8 cellular contexts compared by ENCODE assay signal in the genomic region with DNA sequence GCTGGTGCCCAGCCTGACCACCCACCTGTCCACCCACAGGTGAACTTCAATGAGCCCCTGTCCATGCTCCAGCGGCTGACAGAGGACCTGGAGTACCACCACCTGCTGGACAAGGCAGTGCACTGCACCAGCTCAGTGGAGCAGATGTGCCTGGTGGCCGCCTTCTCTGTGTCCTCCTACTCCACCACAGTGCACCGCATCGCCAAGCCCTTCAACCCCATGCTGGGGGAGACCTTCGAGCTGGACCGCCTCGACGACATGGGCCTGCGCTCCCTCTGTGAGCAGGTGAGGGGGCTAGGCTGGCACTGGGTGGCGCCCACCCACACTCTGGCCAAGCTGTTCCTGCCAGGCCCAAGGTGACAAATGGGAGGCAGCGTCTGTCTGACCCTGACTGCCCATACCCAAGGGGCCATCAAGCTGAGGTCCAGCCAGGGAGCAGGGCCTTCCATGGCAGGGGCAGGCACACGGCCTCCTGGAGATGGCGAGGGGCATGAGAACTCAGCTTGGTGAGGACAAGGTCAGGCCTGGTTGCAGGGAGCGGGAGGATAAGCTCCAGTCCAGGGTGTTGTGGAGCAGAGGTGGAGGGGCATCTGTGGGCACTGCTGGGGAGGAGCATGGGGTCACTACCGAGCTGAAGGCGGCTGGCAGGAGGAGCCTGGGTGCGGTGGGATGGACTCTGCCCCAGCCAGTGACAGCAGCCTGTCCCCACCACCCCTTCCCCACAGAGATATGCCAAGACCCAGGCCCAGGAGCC.
DNase-seq lines count a peak whose midpoint lies in the region; ATAC-seq and TF ChIP-seq lines count a peak whose summit lies in the region.

No MANE protein-coding gene starts in this region.

- WGBS in psoas muscle, 3 donors, result 75 to 82% (median 76%) methylated on average over 17 of the region's 17 CpGs

- TF ChIP-seq CTCF in foreskin keratinocyte (conservative IDR thresholded peaks at IDR 0.05) (peak; percentile 77), psoas muscle (IDR thresholded peaks at IDR 0.05) (peak; percentile 76)

- peaks cover 3% of the 10 kb centered on the region for H3K36me3 Mint-ChIP-seq in activated T-helper 1 cell treated with anti-CD3 and anti-CD28 coated beads, Interleukin-12 subunit alpha, Interleukin-12 subunit beta, Interleukin-2, Interleukin-4 antibody, amounts not matched to agents 30 ng/mL and 10 ng/mL and 1 ng/mL, durations not matched to agents 14 hours and 24 hours and 36 hours (ENCODE audit: low read depth)

- peaks cover 8% of the 10 kb centered on the region for H3K4me1 Mint-ChIP-seq in activated T-helper 1 cell treated with anti-CD3 and anti-CD28 coated beads, Interleukin-12 subunit alpha, Interleukin-12 subunit beta, Interleukin-2, Interleukin-4 antibody, amounts not matched to agents 30 ng/mL and 10 ng/mL and 1 ng/mL, durations not matched to agents 14 hours and 24 hours and 36 hours (ENCODE audit: low read depth)

- ATAC-seq in foreskin keratinocyte (peak; percentile 51), psoas muscle (peak; percentile 63 to 85 (median 72)), GM18870 (IDR thresholded peaks at IDR 0.05; ENCODE audit: unreplicated experiment) (no peak)

- intact Hi-C loops in psoas muscle (cut with DNase I), result loop anchor here (1.0 to 10.0 kb wide), 2 partner anchors 29 to 126 kb away; no protein-coding TSS in a partner anchor
- intact Hi-C loops in activated T-helper 1 cell treated with anti-CD3 and anti-CD28 coated beads, Interleukin-12 subunit alpha, Interleukin-12 subunit beta, Interleukin-2, Interleukin-4 antibody, amounts not matched to agents 30 ng/mL and 10 ng/mL and 1 ng/mL, durations not matched to agents 14 hours and 24 hours and 36 hours (cut with micrococcal nuclease), result loop anchor here (1.0 kb wide), 1 partner anchor 128 kb away; no protein-coding TSS in a partner anchor

- H3K4me3 Mint-ChIP-seq in activated T-helper 1 cell treated with anti-CD3 and anti-CD28 coated beads, Interleukin-12 subunit alpha, Interleukin-12 subunit beta, Interleukin-2, Interleukin-4 antibody, amounts not matched to agents 30 ng/mL and 10 ng/mL and 1 ng/mL, durations not matched to agents 14 hours and 24 hours and 36 hours, result no peak overlapping the region

- DNase-seq in COLO829 (ENCODE audit: low spot score) (peak; percentile 34), foreskin keratinocyte (peak in 1 of 2 donors; percentile 13), psoas muscle (peak in 1 of 2 donors; percentile 71), NCI-H2081 treated with DMSO at 0.1 percent for 48 hours (lab: John Stamatoyannopoulos, UW) (no peak)
- DNase-seq in activated CD8-positive, alpha-beta memory T cell treated with anti-CD3 and anti-CD28 coated beads, Interleukin-2, amount 50 U/mL, for 48 hours, result peak; percentile 70
- DNase-seq in activated T-helper 1 cell treated with anti-CD3 and anti-CD28 coated beads, Interleukin-12 subunit alpha, Interleukin-12 subunit beta, Interleukin-2, Interleukin-4 antibody, amounts not matched to agents 30 ng/mL and 10 ng/mL and 1 ng/mL, durations not matched to agents 14 hours and 24 hours and 36 hours (ENCODE audit: low spot score), result no peak

- H3K27me3 Mint-ChIP-seq in activated T-helper 1 cell treated with anti-CD3 and anti-CD28 coated beads, Interleukin-12 subunit alpha, Interleukin-12 subunit beta, Interleukin-2, Interleukin-4 antibody, amounts not matched to agents 30 ng/mL and 10 ng/mL and 1 ng/mL, durations not matched to agents 14 hours and 24 hours and 36 hours (ENCODE audit: insufficient read depth), result peaks cover 2% of the 10 kb centered on the region

- no peaks in the 10 kb centered on the region for H3K27me3 ChIP-seq in foreskin keratinocyte
- H3K27me3 ChIP-seq in psoas muscle (ENCODE audit: insufficient read depth in 3 of 3, low read length in 2 of 3), result no peaks in the 10 kb centered on the region

- no peaks in the 10 kb centered on the region for H3K9me3 Mint-ChIP-seq in activated T-helper 1 cell treated with anti-CD3 and anti-CD28 coated beads, Interleukin-12 subunit alpha, Interleukin-12 subunit beta, Interleukin-2, Interleukin-4 antibody, amounts not matched to agents 30 ng/mL and 10 ng/mL and 1 ng/mL, durations not matched to agents 14 hours and 24 hours and 36 hours

- no peaks in the 10 kb centered on the region for H3K9me3 ChIP-seq in psoas muscle

- no peak for TF ChIP-seq EP300 in Ishikawa (IDR thresholded peaks at IDR 0.05; ENCODE audit: borderline replicate concordance)

- H3K36me3 ChIP-seq in psoas muscle (ENCODE audit: insufficient read depth in 1 of 2, low read depth in 1 of 2), result peaks cover 0 to 24% of the 10 kb centered on the region in 2 donors

- H3K27ac ChIP-seq in foreskin keratinocyte, result no peak overlapping the region
- H3K27ac ChIP-seq in psoas muscle, result no peak overlapping the region

- no peak overlapping the region for H3K27ac Mint-ChIP-seq in activated T-helper 1 cell treated with anti-CD3 and anti-CD28 coated beads, Interleukin-12 subunit alpha, Interleukin-12 subunit beta, Interleukin-2, Interleukin-4 antibody, amounts not matched to agents 30 ng/mL and 10 ng/mL and 1 ng/mL, durations not matched to agents 14 hours and 24 hours and 36 hours

- TF ChIP-seq RAD21 in Ishikawa (IDR thresholded peaks at IDR 0.05; ENCODE audit: low read depth), result peak; percentile 76

- no peak overlapping the region for H3K4me3 ChIP-seq in psoas muscle

- H3K4me1 ChIP-seq in foreskin keratinocyte (no peaks in the 10 kb centered on the region), psoas muscle (no peaks in the 10 kb centered on the region)

TF ChIP-seq in Ishikawa, 13 proteins besides CTCF, POLR2A, EP300 and RAD21:
- TF ChIP-seq, protein P1, sequence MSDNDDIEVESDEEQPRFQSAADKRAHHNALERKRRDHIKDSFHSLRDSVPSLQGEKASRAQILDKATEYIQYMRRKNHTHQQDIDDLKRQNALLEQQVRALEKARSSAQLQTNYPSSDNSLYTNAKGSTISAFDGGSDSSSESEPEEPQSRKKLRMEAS (IDR thresholded peaks at IDR 0.05), result no peak
- TF ChIP-seq EGR1 (IDR thresholded peaks at IDR 0.05) (no peak), YY1 (IDR thresholded peaks at IDR 0.05; ENCODE audit: low read depth) (no peak), FOXM1 (IDR thresholded peaks at IDR 0.05; ENCODE audit: borderline replicate concordance, low read depth) (no peak), ZBTB7A (IDR thresholded peaks at IDR 0.05; ENCODE audit: low read depth) (no peak), CEBPB (IDR thresholded peaks at IDR 0.05) (no peak), TCF12 (IDR thresholded peaks at IDR 0.05; ENCODE audit: low read depth) (no peak)

Comparison
In these comparisons a context has a peak if more than half of its experiments do, and no peak if none do; other contexts are left out.
1. DNase-seq: peak in COLO829 (single experiment) and activated CD8-positive, alpha-beta memory T cell treated with anti-CD3 and anti-CD28 coated beads, Interleukin-2, amount 50 U/mL, for 48 hours (single experiment); none in activated T-helper 1 cell treated with anti-CD3 and anti-CD28 coated beads, Interleukin-12 subunit alpha, Interleukin-12 subunit beta, Interleukin-2, Interleukin-4 antibody, amounts not matched to agents 30 ng/mL and 10 ng/mL and 1 ng/mL, durations not matched to agents 14 hours and 24 hours and 36 hours (single experiment) and NCI-H2081 treated with DMSO at 0.1 percent for 48 hours (single experiment).